Comparison of ENCODE assay signal across 22 cellular contexts in genomic region chr13:24664726-24665409, GRCh38. TPM values are rescaled to one million over a fixed set of nuclear protein-coding genes. Genes with fewer than 3 reads are reported as not detected.
DNase-seq lines count a peak whose midpoint lies in the region; ATAC-seq, FAIRE-seq and TF ChIP-seq lines count a peak whose summit lies in the region.
"Had no signal": no experiment of that assay in that cellular context is flagged by ENCODE, and none has a peak within 500 bp of the region (broad histone marks: within the 10 kb centered on the region; RNA-seq: fewer than 3 reads in every experiment).

No MANE protein-coding gene starts in this region.

- no peak for FAIRE-seq in RCC 7860 (lab: Jason Lieb, UNC)
- FAIRE-seq: A204.1 had no signal

- intact Hi-C loops in activated CD8-positive, alpha-beta T cell treated with anti-CD3 and anti-CD28 coated beads for 36 hours (cut with micrococcal nuclease) = no loop called here

- H3K27ac Mint-ChIP-seq in activated CD8-positive, alpha-beta T cell treated with anti-CD3 and anti-CD28 coated beads for 36 hours = no peak overlapping the region
- H3K27ac Mint-ChIP-seq in activated CD8-positive, alpha-beta T cell treated with anti-CD3 and anti-CD28 coated beads, Interleukin-2, amount 10 ng/mL, durations not matched to agents 7 days and 5 days = no peak overlapping the region
- H3K27ac Mint-ChIP-seq in stimulated activated effector memory CD8-positive, alpha-beta T cell treated with anti-CD3 and anti-CD28 coated beads, Interleukin-12 subunit alpha, Interleukin-12 subunit beta, amount 100 ng/mL, for 72 hours = no peak overlapping the region
- H3K27ac Mint-ChIP-seq: activated B cell treated with CpG ODN at 0.5 μM for 24 hours; CD4-positive, CD25-positive, alpha-beta regulatory T cell; progenitor cell of endocrine pancreas had no signal

- H3K36me3 Mint-ChIP-seq in activated CD8-positive, alpha-beta T cell treated with anti-CD3 and anti-CD28 coated beads for 36 hours (ENCODE audit: low read depth) = no peaks in the 10 kb centered on the region
- H3K36me3 Mint-ChIP-seq in activated CD8-positive, alpha-beta T cell treated with anti-CD3 and anti-CD28 coated beads, Interleukin-2, amount 10 ng/mL, durations not matched to agents 7 days and 5 days (ENCODE audit: low read depth) = no peaks in the 10 kb centered on the region
- no peaks in the 10 kb centered on the region for H3K36me3 Mint-ChIP-seq in stimulated activated effector memory CD8-positive, alpha-beta T cell treated with anti-CD3 and anti-CD28 coated beads, Interleukin-12 subunit alpha, Interleukin-12 subunit beta, amount 100 ng/mL, for 72 hours
- H3K36me3 Mint-ChIP-seq: CD4-positive, CD25-positive, alpha-beta regulatory T cell had no signal

- H3K4me3 Mint-ChIP-seq in activated CD8-positive, alpha-beta T cell treated with anti-CD3 and anti-CD28 coated beads for 36 hours = no peak overlapping the region
- no peak overlapping the region for H3K4me3 Mint-ChIP-seq in activated CD8-positive, alpha-beta T cell treated with anti-CD3 and anti-CD28 coated beads, Interleukin-2, amount 10 ng/mL, durations not matched to agents 7 days and 5 days
- no peak overlapping the region for H3K4me3 Mint-ChIP-seq in stimulated activated effector memory CD8-positive, alpha-beta T cell treated with anti-CD3 and anti-CD28 coated beads, Interleukin-12 subunit alpha, Interleukin-12 subunit beta, amount 100 ng/mL, for 72 hours
- H3K4me3 Mint-ChIP-seq: activated B cell treated with CpG ODN at 0.5 μM for 24 hours; CD4-positive, CD25-positive, alpha-beta regulatory T cell had no signal

- no peaks in the 10 kb centered on the region for H3K9me3 Mint-ChIP-seq in activated CD8-positive, alpha-beta T cell treated with anti-CD3 and anti-CD28 coated beads for 36 hours
- no peaks in the 10 kb centered on the region for H3K9me3 Mint-ChIP-seq in activated CD8-positive, alpha-beta T cell treated with anti-CD3 and anti-CD28 coated beads, Interleukin-2, amount 10 ng/mL, durations not matched to agents 7 days and 5 days (ENCODE audit: insufficient read depth)
- no peaks in the 10 kb centered on the region for H3K9me3 Mint-ChIP-seq in stimulated activated effector memory CD8-positive, alpha-beta T cell treated with anti-CD3 and anti-CD28 coated beads, Interleukin-12 subunit alpha, Interleukin-12 subunit beta, amount 100 ng/mL, for 72 hours
- H3K9me3 Mint-ChIP-seq: activated B cell treated with CpG ODN at 0.5 μM for 24 hours had no signal

- CTCF ChIA-PET in activated CD8-positive, alpha-beta T cell treated with anti-CD3 and anti-CD28 coated beads for 36 hours (lab: Charles Lee) = interaction anchor here (1.0 kb wide), 1 partner anchor 10 kb away, joined by 3 read pairs; no protein-coding TSS in a partner anchor
- CTCF ChIA-PET in activated CD8-positive, alpha-beta T cell treated with anti-CD3 and anti-CD28 coated beads, Interleukin-2, amount 10 ng/mL, durations not matched to agents 7 days and 5 days (lab: Charles Lee) = interaction anchor here (1.1 kb wide), 1 partner anchor 23 kb away, joined by 3 read pairs; no protein-coding TSS in a partner anchor

- H3K4me1 Mint-ChIP-seq in activated CD8-positive, alpha-beta T cell treated with anti-CD3 and anti-CD28 coated beads for 36 hours (ENCODE audit: low read depth) = peaks cover 7% of the 10 kb centered on the region
- H3K4me1 Mint-ChIP-seq in activated CD8-positive, alpha-beta T cell treated with anti-CD3 and anti-CD28 coated beads, Interleukin-2, amount 10 ng/mL, durations not matched to agents 7 days and 5 days (ENCODE audit: low read depth) = no peaks in the 10 kb centered on the region
- H3K4me1 Mint-ChIP-seq in stimulated activated effector memory CD8-positive, alpha-beta T cell treated with anti-CD3 and anti-CD28 coated beads, Interleukin-12 subunit alpha, Interleukin-12 subunit beta, amount 100 ng/mL, for 72 hours = peaks cover 12% of the 10 kb centered on the region

- H3K27me3 Mint-ChIP-seq in activated CD8-positive, alpha-beta T cell treated with anti-CD3 and anti-CD28 coated beads for 36 hours = peaks cover 10% of the 10 kb centered on the region
- H3K27me3 Mint-ChIP-seq in activated CD8-positive, alpha-beta T cell treated with anti-CD3 and anti-CD28 coated beads, Interleukin-2, amount 10 ng/mL, durations not matched to agents 7 days and 5 days (ENCODE audit: low read depth) = peaks cover 15% of the 10 kb centered on the region

- no peak for TF ChIP-seq CTCF in activated CD8-positive, alpha-beta T cell treated with anti-CD3 and anti-CD28 coated beads for 36 hours (IDR thresholded peaks at IDR 0.05)

- no peak for DNase-seq in activated CD8-positive, alpha-beta T cell treated with anti-CD3 and anti-CD28 coated beads for 36 hours
- no peak for DNase-seq in activated CD8-positive, alpha-beta T cell treated with anti-CD3 and anti-CD28 coated beads, Interleukin-2, amount 10 ng/mL, durations not matched to agents 7 days and 5 days
- DNase-seq in RCC 7860 (ENCODE audit: low spot score) (peak; percentile 30), NCI-H2107 (lab: John Stamatoyannopoulos, UW) (no peak), AG08396 (ENCODE audit: low spot score) (no peak)
- no peak for DNase-seq in stimulated activated effector memory CD8-positive, alpha-beta T cell treated with anti-CD3 and anti-CD28 coated beads, Interleukin-12 subunit alpha, Interleukin-12 subunit beta, amount 100 ng/mL, for 72 hours (ENCODE audit: low spot score in 2 of 2)
- DNase-seq: activated B cell treated with CpG ODN at 0.5 μM for 24 hours; activated effector memory CD4-positive, alpha-beta T cell treated with Interleukin-2 at 50 U/mL for 16 hours; amniotic stem cell; CD4-positive, CD25-positive, alpha-beta regulatory T cell; gastrocnemius medialis; MG63; NCI-H1694 treated with DMSO at 0.1 percent for 48 hours; NCI-H446; SHP77; stimulated activated naive CD4-positive, alpha-beta T cell treated with Interleukin-2 at 50 U/mL for 16 hours; T-helper 1 cell; upper lobe of left lung had no signal

- ATAC-seq in activated CD8-positive, alpha-beta T cell treated with anti-CD3 and anti-CD28 coated beads for 36 hours = peak; percentile 55
- no peak for ATAC-seq in activated CD8-positive, alpha-beta T cell treated with anti-CD3 and anti-CD28 coated beads, Interleukin-2, amount 10 ng/mL, durations not matched to agents 7 days and 5 days
- ATAC-seq in esophagus mucosa = peak; percentile 79
- ATAC-seq in stimulated activated effector memory CD8-positive, alpha-beta T cell treated with anti-CD3 and anti-CD28 coated beads, Interleukin-12 subunit alpha, Interleukin-12 subunit beta, amount 100 ng/mL, for 72 hours = peak; percentile 49
- no peak for ATAC-seq in GM21447 (IDR thresholded peaks at IDR 0.05; ENCODE audit: unreplicated experiment)
- ATAC-seq: gastrocnemius medialis had no signal

- POLR2A ChIA-PET in activated CD8-positive, alpha-beta T cell treated with anti-CD3 and anti-CD28 coated beads for 36 hours (lab: Charles Lee) = no interaction called here
- POLR2A ChIA-PET in activated CD8-positive, alpha-beta T cell treated with anti-CD3 and anti-CD28 coated beads, Interleukin-2, amount 10 ng/mL, durations not matched to agents 7 days and 5 days (lab: Charles Lee) = no interaction called here

RNA-seq across cellular contexts. Expression of gene ATP12A, which starts 15.3 kb away (rescaled TPM):
- 1 to 10 TPM; 4.4 TPM for total RNA-seq in activated CD8-positive, alpha-beta T cell treated with anti-CD3 and anti-CD28 coated beads for 36 hours
- total RNA-seq in activated CD8-positive, alpha-beta T cell treated with anti-CD3 and anti-CD28 coated beads, Interleukin-2, amount 10 ng/mL, durations not matched to agents 7 days and 5 days = under 1 TPM; 0.05 to 0.08 TPM
- 0.24 TPM for total RNA-seq in esophagus mucosa
- total RNA-seq: activated B cell treated with CpG ODN at 0.5 μM for 24 hours, gastrocnemius medialis had no signal

Comparison
In these comparisons a context has a peak if more than half of its experiments do, and no peak if none do; other contexts are left out.
1. ATAC-seq: peak in activated CD8-positive, alpha-beta T cell treated with anti-CD3 and anti-CD28 coated beads for 36 hours (single experiment), esophagus mucosa (single experiment) and stimulated activated effector memory CD8-positive, alpha-beta T cell treated with anti-CD3 and anti-CD28 coated beads, Interleukin-12 subunit alpha, Interleukin-12 subunit beta, amount 100 ng/mL, for 72 hours (single experiment); none in activated CD8-positive, alpha-beta T cell treated with anti-CD3 and anti-CD28 coated beads, Interleukin-2, amount 10 ng/mL, durations not matched to agents 7 days and 5 days (single experiment) and GM21447 (single experiment).